Comparison of ENCODE assay signal across 1 cellular context in the genomic region with DNA sequence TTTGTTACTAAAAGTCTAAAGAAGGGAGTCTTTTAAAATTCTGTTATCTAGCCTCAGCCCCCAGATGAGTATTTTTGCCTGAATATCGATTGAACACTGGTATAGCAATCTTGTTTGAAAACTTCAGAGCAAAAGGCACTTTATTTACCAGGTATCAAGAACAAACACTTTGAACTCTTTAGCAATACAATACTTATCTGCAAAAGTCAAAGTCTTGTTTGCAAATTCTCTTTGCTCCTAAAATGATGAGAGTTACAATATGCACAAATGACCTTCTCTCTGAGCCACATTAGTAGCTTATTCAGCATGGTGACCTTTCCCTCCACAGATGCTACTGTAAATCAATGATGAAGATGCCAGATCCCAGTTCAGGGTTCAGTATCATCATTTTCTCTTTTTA.
TF ChIP-seq lines count a peak whose summit lies in the region.

No MANE protein-coding gene starts in this region.

TF ChIP-seq in HepG2, 621 proteins besides CTCF, POLR2A, EP300 and RAD21 (continued from another document):
- TF ChIP-seq SIX1 (CRISPR knock-in tag; IDR thresholded peaks at IDR 0.05; ENCODE audit: borderline replicate concordance) (peak; percentile 39; the same call in 1 of the 2 replicates), NR2F2 (IDR thresholded peaks at IDR 0.05; ENCODE audit: borderline replicate concordance, low read depth) (peak; percentile 40; the same call in 1 of the 2 replicates), GABPB1 (CRISPR knock-in tag; IDR thresholded peaks at IDR 0.05) (no peak), ZNF274 (CRISPR knock-in tag; IDR thresholded peaks at IDR 0.05) (no peak), HDAC1 (CRISPR knock-in tag; IDR thresholded peaks at IDR 0.05) (peak; percentile 42; the same call in 1 of the 2 replicates), SOX6 (IDR thresholded peaks at IDR 0.05) (no peak), SOX6 (CRISPR knock-in tag; IDR thresholded peaks at IDR 0.05) (peak; percentile 74), ZMYM4 (CRISPR knock-in tag; IDR thresholded peaks at IDR 0.05) (peak; percentile 46; the same call in 1 of the 2 replicates), FOXJ3 (CRISPR knock-in tag; IDR thresholded peaks at IDR 0.05; ENCODE audit: borderline replicate concordance) (peak; percentile 51; the same call in 1 of the 2 replicates), ZFP41 (CRISPR knock-in tag; IDR thresholded peaks at IDR 0.05; ENCODE audit: borderline replicate concordance) (no peak), ZNF772 (CRISPR knock-in tag; IDR thresholded peaks at IDR 0.05) (no peak), SNAPC2 (CRISPR knock-in tag; IDR thresholded peaks at IDR 0.05) (no peak)
